In the genomic region with DNA sequence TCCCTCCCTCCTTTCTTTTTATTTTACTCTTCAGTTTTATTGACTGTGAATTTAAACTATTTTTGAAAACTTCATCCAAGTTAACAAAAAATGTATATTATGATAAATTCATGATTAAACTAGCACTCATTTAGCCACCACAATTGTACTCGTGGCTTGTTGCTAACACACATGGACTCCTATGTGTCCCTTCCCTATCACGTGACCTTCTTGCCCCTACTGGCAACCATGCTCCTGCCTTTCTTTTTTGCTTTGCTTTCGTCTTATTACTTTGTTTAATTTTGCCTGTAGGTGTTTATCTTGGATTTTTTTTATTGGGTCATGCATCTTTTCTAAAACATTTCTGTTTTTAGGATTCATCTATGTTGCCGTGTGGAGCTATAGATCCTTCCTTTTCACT, we compare ENCODE assay signal across 31 cellular contexts. TPM values are rescaled to one million over a fixed set of nuclear protein-coding genes. Genes with fewer than 3 reads are reported as not detected.
A peak's percentile ranks its signal among the peaks of the same experiment; 100 is the strongest.
DNase-seq lines count a peak whose midpoint lies in the region; ATAC-seq, FAIRE-seq and TF ChIP-seq lines count a peak whose summit lies in the region.
"Had no signal": no experiment of that assay in that cellular context is flagged by ENCODE, and none has a peak within 500 bp of the region (broad histone marks: within the 10 kb centered on the region; RNA-seq: fewer than 3 reads in every experiment).

No MANE protein-coding gene starts in this region.

- H3K27ac ChIP-seq in HepG2 (ENCODE audit: extremely low read length, insufficient read depth, low read length), result no peak overlapping the region
- no peak overlapping the region for H3K27ac ChIP-seq in right lobe of liver
- H3K27ac ChIP-seq in Karpas-422 (ENCODE audit: low read length), result no peak overlapping the region
- H3K27ac ChIP-seq in K562 (ENCODE audit: extremely low read depth, low read depth, low read length), result no peak overlapping the region
- H3K27ac ChIP-seq: 22Rv1, BLaER1 had no signal

- H3K27me3 ChIP-seq in HepG2 (ENCODE audit: control insufficient read depth in 1 of 2, insufficient read depth in 2 of 2, low read length in 2 of 2) (peaks cover 0 to 5% of the 10 kb centered on the region in 2 experiments; a peak in 2 of 5 replicates), right lobe of liver (no peaks in the 10 kb centered on the region), Karpas-422 (ENCODE audit: low read length) (no peaks in the 10 kb centered on the region), K562 (ENCODE audit: control insufficient read depth in 2 of 2, insufficient read depth in 2 of 2, low read length in 2 of 2) (peaks cover 0 to 8% of the 10 kb centered on the region in 2 experiments; a peak in 2 of 5 replicates)
- H3K27me3 ChIP-seq: BE2C, BLaER1 had no signal

- FAIRE-seq in HepG2 (lab: Jason Lieb, UNC), result no peak
- no peak for FAIRE-seq in K562 (lab: Jason Lieb, UNC)
- FAIRE-seq: GM12878, GM12892, GM18507 had no signal

- DNase-seq in HepG2 (ENCODE audit: low spot score) (no peak), right lobe of liver (no peak), Karpas-422 (peak; percentile 33), K562 (ENCODE audit: extremely low read depth in 1 of 4, low spot score in 3 of 4) (peak in 2 of 4 experiments; percentile 19 to 23), Right ventricle myocardium inferior (ENCODE audit: missing footprints) (no peak)
- DNase-seq in activated naive CD4-positive, alpha-beta T cell treated with anti-CD3 and anti-CD28 coated beads, Interleukin-2, amount 50 U/mL, for 16 hours, result no peak
- DNase-seq: ACHN; BE2C; C1 segment of cervical spinal cord; CD4-positive, alpha-beta memory T cell; CD4-positive, CD25-positive, alpha-beta regulatory T cell; CD8-positive, alpha-beta memory T cell; COR-L47; DMS 273 treated with DMSO at 0.1 percent for 48 hours; DMS153; DMS53; DMS79; DND-41; EL; GDM1 had no signal

- H3K79me2 ChIP-seq in HepG2 (ENCODE audit: insufficient read depth, low read length) (no peaks in the 10 kb centered on the region), Karpas-422 (ENCODE audit: low read length) (no peaks in the 10 kb centered on the region), K562 (ENCODE audit: control insufficient read depth, insufficient read depth, low read length) (no peaks in the 10 kb centered on the region)

- no peaks in the 10 kb centered on the region for H4K20me1 ChIP-seq in HepG2 (ENCODE audit: insufficient read depth, low read length)
- no peaks in the 10 kb centered on the region for H4K20me1 ChIP-seq in Karpas-422 (ENCODE audit: insufficient read depth, low read depth, low read length)
- no peaks in the 10 kb centered on the region for H4K20me1 ChIP-seq in K562 (replicated peaks; ENCODE audit: control insufficient read depth, insufficient read depth, low read length)
- H4K20me1 ChIP-seq: BLaER1 had no signal

- no TSS peak for BruUV-seq in HepG2 (replicated peaks; lab: Mats Ljungman, UMichigan)
- BruUV-seq in K562 (replicated peaks; lab: Mats Ljungman, UMichigan), result no TSS peak

- no peak for TF ChIP-seq RAD21 in HepG2 (CRISPR knock-in tag; IDR thresholded peaks at IDR 0.05)
- TF ChIP-seq RAD21 in K562 (CRISPR knock-in tag; conservative IDR thresholded peaks at IDR 0.05 in 1 of 2, IDR thresholded peaks at IDR 0.05 in 1 of 2), result no peak

- no peak for TF ChIP-seq CTCF in HepG2 (CRISPR knock-in tag; IDR thresholded peaks at IDR 0.05)
- TF ChIP-seq CTCF in right lobe of liver (IDR thresholded peaks at IDR 0.05), result no peak
- no peak for TF ChIP-seq CTCF in K562 (IDR thresholded peaks at IDR 0.05 in 2 of 3, conservative IDR thresholded peaks at IDR 0.05 in 1 of 3; ENCODE audit: insufficient read depth in 2 of 3, low read depth in 1 of 3, low read length in 3 of 3)

- CTCF ChIA-PET in HepG2 (lab: Yijun Ruan, JAX; ENCODE audit: low intra/inter-chr PET ratio, low total read pairs) (no interaction called here), K562 (lab: Yijun Ruan, JAX; ENCODE audit: low intra/inter-chr PET ratio) (no interaction called here)

- H3K9ac ChIP-seq in HepG2 (ENCODE audit: insufficient read depth, low read depth, low read length) (no peak overlapping the region), Karpas-422 (ENCODE audit: low read length) (no peak overlapping the region), K562 (ENCODE audit: insufficient read depth in 1 of 2, low read depth in 2 of 2, low read length in 2 of 2) (no peak overlapping the region)
- H3K9ac ChIP-seq: BLaER1 had no signal

- no peak for TF ChIP-seq POLR2A in HepG2 (IDR thresholded peaks at IDR 0.05; ENCODE audit: insufficient read depth in 1 of 2, low read depth in 2 of 2, low read length in 2 of 2)
- TF ChIP-seq POLR2A in right lobe of liver (IDR thresholded peaks at IDR 0.05), result no peak
- TF ChIP-seq POLR2A in K562 (conservative IDR thresholded peaks at IDR 0.05), result no peak

- no peak overlapping the region for H3K4me3 ChIP-seq in HepG2 (replicated peaks in 1 of 3; ENCODE audit: insufficient read depth in 1 of 3, low read depth in 2 of 3, low read length in 3 of 3)
- H3K4me3 ChIP-seq in right lobe of liver, result no peak overlapping the region
- no peak overlapping the region for H3K4me3 ChIP-seq in Karpas-422 (ENCODE audit: low read length)
- H3K4me3 ChIP-seq in K562, result no peak overlapping the region
- H3K4me3 ChIP-seq: BLaER1, GM12878 had no signal

- H3K9me2 ChIP-seq in Karpas-422 (replicated peaks; ENCODE audit: insufficient read depth, low read length), result no peaks in the 10 kb centered on the region

- POLR2A ChIA-PET in HepG2 (lab: Yijun Ruan, JAX) (no interaction called here), K562 (lab: Yijun Ruan, JAX) (no interaction called here)

- H3K4me1 ChIP-seq in HepG2 (ENCODE audit: insufficient read depth, low read length), result no peaks in the 10 kb centered on the region
- no peaks in the 10 kb centered on the region for H3K4me1 ChIP-seq in right lobe of liver
- peaks cover 3% of the 10 kb centered on the region for H3K4me1 ChIP-seq in Karpas-422 (ENCODE audit: low read length)
- H3K4me1 ChIP-seq in K562 (replicated peaks in 1 of 2; ENCODE audit: control insufficient read depth in 2 of 2, insufficient read depth in 2 of 2, low read length in 2 of 2), result no peaks in the 10 kb centered on the region
- H3K4me1 ChIP-seq: BE2C, BLaER1 had no signal

- no peak for TF ChIP-seq EP300 in HepG2 (IDR thresholded peaks at IDR 0.05; ENCODE audit: low read depth in 2 of 2, low read length in 2 of 2)
- TF ChIP-seq EP300 in HepG2 (CRISPR knock-in tag; IDR thresholded peaks at IDR 0.05; ENCODE audit: borderline replicate concordance), result no peak
- TF ChIP-seq EP300 in K562 (IDR thresholded peaks at IDR 0.05; ENCODE audit: low read length), result no peak

- WGBS in HepG2 (ENCODE audit: low lambda C conversion rate), result 11% methylated on average over 4 of the region's 4 CpGs
- 49% methylated on average over 4 of the region's 4 CpGs for WGBS in right lobe of liver (ENCODE audit: insufficient coverage, low coverage, low lambda C conversion rate, missing lambda C conversion rate)
- WGBS in K562 (ENCODE audit: insufficient coverage, low coverage, missing lambda C conversion rate), result 5% methylated on average over 4 of the region's 4 CpGs

- intact Hi-C loops in HepG2 (cut with micrococcal nuclease; ENCODE audit: unreplicated experiment) (no loop called here), right lobe of liver (cut with DNase I) (no loop called here), K562 (cut with micrococcal nuclease) (no loop called here), Right ventricle myocardium inferior (cut with DNase I) (no loop called here)

- ATAC-seq in HepG2 (no peak), right lobe of liver (no peak), K562 (no peak), Right ventricle myocardium inferior (no peak)
- ATAC-seq: GM12878 had no signal

- no peaks in the 10 kb centered on the region for H3K36me3 ChIP-seq in HepG2 (replicated peaks in 1 of 2; ENCODE audit: control insufficient read depth in 1 of 2, insufficient read depth in 2 of 2, low read length in 2 of 2)
- H3K36me3 ChIP-seq in right lobe of liver, result no peaks in the 10 kb centered on the region
- no peaks in the 10 kb centered on the region for H3K36me3 ChIP-seq in Karpas-422 (ENCODE audit: insufficient read depth, low read length)
- no peaks in the 10 kb centered on the region for H3K36me3 ChIP-seq in K562 (ENCODE audit: control insufficient read depth, insufficient read depth, low read length)
- H3K36me3 ChIP-seq: BE2C, BLaER1 had no signal

- no peak overlapping the region for H2AFZ ChIP-seq in HepG2 (ENCODE audit: low read length)
- H2AFZ ChIP-seq in Karpas-422 (ENCODE audit: low read length), result no peak overlapping the region
- no peak overlapping the region for H2AFZ ChIP-seq in K562 (ENCODE audit: low read depth, low read length)

- in situ Hi-C loops in HepG2 (cut with HindIII; ENCODE audit: extremely low pct_ligation_motif_present, low pct_unique_long_range_greater_than_20kb) (no loop called here), K562 (cut with MboI) (no loop called here)

- H3K9me3 ChIP-seq in HepG2 (ENCODE audit: low read length) (no peaks in the 10 kb centered on the region), right lobe of liver (no peaks in the 10 kb centered on the region), Karpas-422 (ENCODE audit: low read length) (no peaks in the 10 kb centered on the region), K562 (replicated peaks; ENCODE audit: control insufficient read depth, insufficient read depth, low read depth, low read length) (no peaks in the 10 kb centered on the region)
- H3K9me3 ChIP-seq: BE2C, BLaER1 had no signal

- H3K4me2 ChIP-seq in HepG2 (ENCODE audit: low read depth, low read length) (no peak overlapping the region), Karpas-422 (ENCODE audit: low read depth, low read length, poor library complexity, severe bottlenecking) (no peak overlapping the region), K562 (ENCODE audit: insufficient read depth, low read length) (no peak overlapping the region)
- H3K4me2 ChIP-seq: BLaER1 had no signal

- H3K9me1 ChIP-seq in K562 (ENCODE audit: control insufficient read depth, insufficient read depth, low read length), result no peaks in the 10 kb centered on the region

RNA-seq across cellular contexts. Expression of a gene that starts 8.2 kb away (rescaled TPM):
- total RNA-seq in HepG2 (2016; rRNA removed; fragmentation: Illumina TruSeq; extraction: Trizol), result not detected in 2 replicates
- total RNA-seq in HepG2 (2016; cell fraction: cytosol; rRNA removed; fragmentation: Illumina TruSeq; extraction: Trizol; ENCODE audit: low read depth), result not detected in 2 replicates
- total RNA-seq in HepG2 (2016; cell fraction: insoluble cytoplasmic fraction; rRNA removed; fragmentation: Illumina TruSeq; extraction: Trizol), result not detected in 2 replicates
- total RNA-seq in HepG2 (2016; cell fraction: membrane; rRNA removed; fragmentation: Illumina TruSeq; extraction: Trizol), result not detected in 2 replicates
- total RNA-seq in HepG2 (2016; cell fraction: nucleus; rRNA removed; fragmentation: Illumina TruSeq; extraction: Trizol), result not detected in 2 replicates
- not detected in 2 replicates for polyA plus RNA-seq in HepG2 (2011; rRNA removed)
- not detected in 2 replicates for polyA plus RNA-seq in HepG2 (2011; cell fraction: cytosol; rRNA removed)
- polyA plus RNA-seq in HepG2 (2011; cell fraction: nucleus; rRNA removed), result not detected in 2 replicates
- not detected in 2 replicates for polyA plus RNA-seq in HepG2 (2012)
- not detected in 2 replicates for polyA plus RNA-seq in HepG2 (2016; cell fraction: cytosol; fragmentation: Illumina TruSeq; extraction: Trizol; ENCODE audit: low read depth)
- not detected in 2 replicates for polyA plus RNA-seq in HepG2 (2016; cell fraction: insoluble cytoplasmic fraction; fragmentation: Illumina TruSeq; extraction: Trizol; ENCODE audit: low read depth)
- polyA plus RNA-seq in HepG2 (2016; cell fraction: membrane; fragmentation: Illumina TruSeq; extraction: Trizol; ENCODE audit: low read depth), result not detected in 2 replicates
- not detected in 2 replicates for polyA plus RNA-seq in HepG2 (2016; cell fraction: nucleus; fragmentation: Illumina TruSeq; extraction: Trizol; ENCODE audit: insufficient read depth, low read depth)
- polyA minus RNA-seq in HepG2 (2011; rRNA and poly(A)+ RNA removed; ENCODE audit: low replicate concordance), result not detected in 2 replicates
- polyA minus RNA-seq in HepG2 (2011; cell fraction: cytosol; rRNA and poly(A)+ RNA removed), result not detected in 2 replicates
- not detected in 2 replicates for polyA minus RNA-seq in HepG2 (2011; cell fraction: nucleus; rRNA and poly(A)+ RNA removed)
- not detected for total RNA-seq in right lobe of liver
- total RNA-seq in Karpas-422 (2014; rRNA removed; shearing (Covaris generic); ENCODE audit: low replicate concordance), result not detected in 2 replicates
- not detected in 2 replicates for total RNA-seq in K562 (2011; cell fraction: chromatin; rRNA removed; ENCODE audit: low replicate concordance)
- not detected in 2 replicates for total RNA-seq in K562 (2011; cell fraction: nucleolus; rRNA removed)
- total RNA-seq in K562 (2011; cell fraction: nucleoplasm; rRNA removed), result not detected in 2 replicates
- 0.86 TPM in 1 of 2 replicates, not detected in the other for total RNA-seq in K562 (2014; rRNA removed)
- 0.44 TPM in 1 of 2 replicates, not detected in the other for total RNA-seq in K562 (2014; rRNA removed; fragmentation: Illumina TruSeq; extraction: Trizol)
- total RNA-seq in K562 (2015; rRNA removed; fragmentation: Illumina TruSeq; extraction: Trizol), result 0.51 TPM in 1 of 2 replicates, not detected in the other
- 0.83 TPM in 1 of 2 replicates, not detected in the other for total RNA-seq in K562 (2021)
- polyA plus RNA-seq in K562 (2011; rRNA removed), result 1.3 TPM in 1 of 2 replicates, not detected in the other
- 0.13 and 1.4 TPM in 2 replicates for polyA plus RNA-seq in K562 (2011; cell fraction: cytosol; rRNA removed)
- polyA plus RNA-seq in K562 (2011; cell fraction: nucleus; rRNA removed), result 0.42 TPM in 1 of 2 replicates, not detected in the other
- polyA plus RNA-seq in K562 (2012), result 0.18 TPM in 2 replicates
- polyA plus RNA-seq in K562 (2014; fragmentation: Illumina TruSeq; extraction: Trizol), result 0.44 TPM in 1 of 2 replicates, not detected in the other
- polyA plus RNA-seq in K562 (2014; fragmentation: Nextera tagmentation; extraction: Ambion mirVana), result under 1 TPM; 0.62 to 0.72 TPM
- polyA plus RNA-seq in K562 (2014; rRNA removed), result 0.22 and 1.1 TPM in 2 replicates
- not detected in 2 replicates for polyA minus RNA-seq in K562 (2011; rRNA and poly(A)+ RNA removed)
- not detected in 2 replicates for polyA minus RNA-seq in K562 (2011; cell fraction: cytosol; rRNA and poly(A)+ RNA removed)
- polyA minus RNA-seq in K562 (2011; cell fraction: nucleus; rRNA and poly(A)+ RNA removed), result not detected in 2 replicates
- total RNA-seq in Right ventricle myocardium inferior, result not detected
- total RNA-seq: A172; A673; CD8-positive, alpha-beta memory T cell; Daoy; G401 had no signal
- polyA plus RNA-seq: AG04450; CD4-positive, CD25-positive, alpha-beta regulatory T cell had no signal

RNA-seq across cellular contexts. Expression of a gene that starts 25.3 kb away (rescaled TPM):
- total RNA-seq in HepG2 (2016; rRNA removed; fragmentation: Illumina TruSeq; extraction: Trizol) (not detected in 2 replicates), right lobe of liver (not detected), K562 (2014; rRNA removed) (not detected in 2 replicates), K562 (2014; rRNA removed; fragmentation: Illumina TruSeq; extraction: Trizol) (not detected in 2 replicates), K562 (2015; rRNA removed; fragmentation: Illumina TruSeq; extraction: Trizol) (not detected in 2 replicates), K562 (2021) (not detected in 2 replicates), Right ventricle myocardium inferior (not detected)
- not detected in 2 replicates for total RNA-seq in HepG2 (2016; cell fraction: cytosol; rRNA removed; fragmentation: Illumina TruSeq; extraction: Trizol; ENCODE audit: low read depth)
- total RNA-seq in HepG2 (2016; cell fraction: insoluble cytoplasmic fraction; rRNA removed; fragmentation: Illumina TruSeq; extraction: Trizol), result not detected in 2 replicates
- total RNA-seq in HepG2 (2016; cell fraction: membrane; rRNA removed; fragmentation: Illumina TruSeq; extraction: Trizol), result not detected in 2 replicates
- not detected in 2 replicates for total RNA-seq in HepG2 (2016; cell fraction: nucleus; rRNA removed; fragmentation: Illumina TruSeq; extraction: Trizol)
- polyA plus RNA-seq in HepG2 (2011; rRNA removed) (not detected in 2 replicates), K562 (2011; rRNA removed) (not detected in 2 replicates), K562 (2014; fragmentation: Illumina TruSeq; extraction: Trizol) (not detected in 2 replicates), K562 (2014; fragmentation: Nextera tagmentation; extraction: Ambion mirVana) (not detected), K562 (2014; rRNA removed) (not detected in 2 replicates)
- not detected in 2 replicates for polyA plus RNA-seq in HepG2 (2011; cell fraction: cytosol; rRNA removed)
- not detected in 2 replicates for polyA plus RNA-seq in HepG2 (2011; cell fraction: nucleus; rRNA removed)
- 0.53 and 2.3 TPM in 2 replicates for polyA plus RNA-seq in HepG2 (2012)
- polyA plus RNA-seq in HepG2 (2016; cell fraction: cytosol; fragmentation: Illumina TruSeq; extraction: Trizol; ENCODE audit: low read depth), result not detected in 2 replicates
- polyA plus RNA-seq in HepG2 (2016; cell fraction: insoluble cytoplasmic fraction; fragmentation: Illumina TruSeq; extraction: Trizol; ENCODE audit: low read depth), result not detected in 2 replicates
- polyA plus RNA-seq in HepG2 (2016; cell fraction: membrane; fragmentation: Illumina TruSeq; extraction: Trizol; ENCODE audit: low read depth), result not detected in 2 replicates
- polyA plus RNA-seq in HepG2 (2016; cell fraction: nucleus; fragmentation: Illumina TruSeq; extraction: Trizol; ENCODE audit: insufficient read depth, low read depth), result not detected in 2 replicates
- not detected in 2 replicates for polyA minus RNA-seq in HepG2 (2011; rRNA and poly(A)+ RNA removed; ENCODE audit: low replicate concordance)
- polyA minus RNA-seq in HepG2 (2011; cell fraction: cytosol; rRNA and poly(A)+ RNA removed), result not detected in 2 replicates
- not detected in 2 replicates for polyA minus RNA-seq in HepG2 (2011; cell fraction: nucleus; rRNA and poly(A)+ RNA removed)
- total RNA-seq in Karpas-422 (2014; rRNA removed; shearing (Covaris generic); ENCODE audit: low replicate concordance), result 3.7 and 6.1 TPM in 2 replicates
- total RNA-seq in K562 (2011; cell fraction: chromatin; rRNA removed; ENCODE audit: low replicate concordance), result not detected in 2 replicates
- total RNA-seq in K562 (2011; cell fraction: nucleolus; rRNA removed), result not detected in 2 replicates
- not detected in 2 replicates for total RNA-seq in K562 (2011; cell fraction: nucleoplasm; rRNA removed)
- polyA plus RNA-seq in K562 (2011; cell fraction: cytosol; rRNA removed), result not detected in 2 replicates
- not detected in 2 replicates for polyA plus RNA-seq in K562 (2011; cell fraction: nucleus; rRNA removed)
- polyA plus RNA-seq in K562 (2012), result 0.14 TPM in 1 of 2 replicates, not detected in the other
- not detected in 2 replicates for polyA minus RNA-seq in K562 (2011; rRNA and poly(A)+ RNA removed)
- not detected in 2 replicates for polyA minus RNA-seq in K562 (2011; cell fraction: cytosol; rRNA and poly(A)+ RNA removed)
- polyA minus RNA-seq in K562 (2011; cell fraction: nucleus; rRNA and poly(A)+ RNA removed), result not detected in 2 replicates
- total RNA-seq: A172; A673; CD4-positive, alpha-beta memory T cell; CD4-positive, CD25-positive, alpha-beta regulatory T cell; CD8-positive, alpha-beta memory T cell; Daoy; G401 had no signal
- polyA plus RNA-seq: AG04450; CD14-positive monocyte; CD8-positive, alpha-beta memory T cell had no signal

RNA-seq across cellular contexts. Expression of a gene that starts 49.1 kb away (rescaled TPM):
- total RNA-seq in HepG2 (2016; rRNA removed; fragmentation: Illumina TruSeq; extraction: Trizol) (not detected in 2 replicates), right lobe of liver (not detected), K562 (2014; rRNA removed) (not detected in 2 replicates), K562 (2014; rRNA removed; fragmentation: Illumina TruSeq; extraction: Trizol) (not detected in 2 replicates), K562 (2015; rRNA removed; fragmentation: Illumina TruSeq; extraction: Trizol) (not detected in 2 replicates), K562 (2021) (not detected in 2 replicates), Right ventricle myocardium inferior (not detected)
- total RNA-seq in HepG2 (2016; cell fraction: cytosol; rRNA removed; fragmentation: Illumina TruSeq; extraction: Trizol; ENCODE audit: low read depth), result not detected in 2 replicates
- not detected in 2 replicates for total RNA-seq in HepG2 (2016; cell fraction: insoluble cytoplasmic fraction; rRNA removed; fragmentation: Illumina TruSeq; extraction: Trizol)
- not detected in 2 replicates for total RNA-seq in HepG2 (2016; cell fraction: membrane; rRNA removed; fragmentation: Illumina TruSeq; extraction: Trizol)
- total RNA-seq in HepG2 (2016; cell fraction: nucleus; rRNA removed; fragmentation: Illumina TruSeq; extraction: Trizol), result not detected in 2 replicates
- polyA plus RNA-seq in HepG2 (2011; rRNA removed) (not detected in 2 replicates), K562 (2011; rRNA removed) (not detected in 2 replicates), K562 (2014; fragmentation: Illumina TruSeq; extraction: Trizol) (not detected in 2 replicates), K562 (2014; fragmentation: Nextera tagmentation; extraction: Ambion mirVana) (not detected), K562 (2014; rRNA removed) (not detected in 2 replicates)
- not detected in 2 replicates for polyA plus RNA-seq in HepG2 (2011; cell fraction: cytosol; rRNA removed)
- not detected in 2 replicates for polyA plus RNA-seq in HepG2 (2011; cell fraction: nucleus; rRNA removed)
- not detected in 2 replicates for polyA plus RNA-seq in HepG2 (2012)
- polyA plus RNA-seq in HepG2 (2016; cell fraction: cytosol; fragmentation: Illumina TruSeq; extraction: Trizol; ENCODE audit: low read depth), result not detected in 2 replicates
- polyA plus RNA-seq in HepG2 (2016; cell fraction: insoluble cytoplasmic fraction; fragmentation: Illumina TruSeq; extraction: Trizol; ENCODE audit: low read depth), result not detected in 2 replicates
- not detected in 2 replicates for polyA plus RNA-seq in HepG2 (2016; cell fraction: membrane; fragmentation: Illumina TruSeq; extraction: Trizol; ENCODE audit: low read depth)
- polyA plus RNA-seq in HepG2 (2016; cell fraction: nucleus; fragmentation: Illumina TruSeq; extraction: Trizol; ENCODE audit: insufficient read depth, low read depth), result not detected in 2 replicates
- polyA minus RNA-seq in HepG2 (2011; rRNA and poly(A)+ RNA removed; ENCODE audit: low replicate concordance), result not detected in 2 replicates
- not detected in 2 replicates for polyA minus RNA-seq in HepG2 (2011; cell fraction: cytosol; rRNA and poly(A)+ RNA removed)
- polyA minus RNA-seq in HepG2 (2011; cell fraction: nucleus; rRNA and poly(A)+ RNA removed), result not detected in 2 replicates
- not detected in 2 replicates for total RNA-seq in Karpas-422 (2014; rRNA removed; shearing (Covaris generic); ENCODE audit: low replicate concordance)
- not detected in 2 replicates for total RNA-seq in K562 (2011; cell fraction: chromatin; rRNA removed; ENCODE audit: low replicate concordance)
- not detected in 2 replicates for total RNA-seq in K562 (2011; cell fraction: nucleolus; rRNA removed)
- not detected in 2 replicates for total RNA-seq in K562 (2011; cell fraction: nucleoplasm; rRNA removed)
- polyA plus RNA-seq in K562 (2011; cell fraction: cytosol; rRNA removed), result not detected in 2 replicates
- not detected in 2 replicates for polyA plus RNA-seq in K562 (2011; cell fraction: nucleus; rRNA removed)
- polyA plus RNA-seq in K562 (2012), result not detected in 2 replicates
- polyA minus RNA-seq in K562 (2011; rRNA and poly(A)+ RNA removed), result not detected in 2 replicates
- not detected in 2 replicates for polyA minus RNA-seq in K562 (2011; cell fraction: cytosol; rRNA and poly(A)+ RNA removed)
- not detected in 2 replicates for polyA minus RNA-seq in K562 (2011; cell fraction: nucleus; rRNA and poly(A)+ RNA removed)
- total RNA-seq: A172; A673; CD4-positive, alpha-beta memory T cell; CD4-positive, CD25-positive, alpha-beta regulatory T cell; CD8-positive, alpha-beta memory T cell; Daoy; G401; GM12878 had no signal
- polyA plus RNA-seq: AG04450; CD14-positive monocyte; CD4-positive, alpha-beta memory T cell; CD4-positive, CD25-positive, alpha-beta regulatory T cell; CD8-positive, alpha-beta memory T cell had no signal
